In genomic region chr7:150404785-150405583, GRCh38 we compare ENCODE assay signal across 8 cellular contexts. TPM values are rescaled to one million over a fixed set of nuclear protein-coding genes. Genes with fewer than 3 reads are reported as not detected.
DNase-seq lines count a peak whose midpoint lies in the region; ATAC-seq, FAIRE-seq and TF ChIP-seq lines count a peak whose summit lies in the region.

No MANE protein-coding gene starts in this region.

- H3K4me1 ChIP-seq in GM12878 (ENCODE audit: control insufficient read depth, insufficient read depth, low read length) (peaks cover 58% of the 10 kb centered on the region), iPS DF 6.9 (ENCODE audit: control insufficient read depth, insufficient read depth, low read length) (peaks cover 32% of the 10 kb centered on the region)

- peak overlapping the region; percentile 91 for H3K4me3 ChIP-seq in GM12878
- H3K4me3 ChIP-seq in iPS DF 6.9 (ENCODE audit: low read length), result peak overlapping the region; percentile 56; the same call in 1 of the 2 replicates

- SMC1A ChIA-PET in GM12878 (lab: Charles Lee; ENCODE audit: uncharacterized antibody, unreplicated experiment), result interaction anchor here (0.8 to 7.4 kb wide), 16 partner anchors 12 to 86 kb away, joined by 3 to 48 read pairs (median 12); no protein-coding TSS in a partner anchor

- peaks cover 4% of the 10 kb centered on the region for H3K79me2 ChIP-seq in GM12878 (ENCODE audit: control insufficient read depth, insufficient read depth, low read length)

- H3K9ac ChIP-seq in GM12878 (ENCODE audit: control insufficient read depth, insufficient read depth, low read length), result peak overlapping the region; percentile 85

- in situ Hi-C loops in GM12878 (cut with MboI), result loop anchor here (25.0 kb wide), 1 partner anchor 343 kb away; no protein-coding TSS in a partner anchor

- 3% methylated on average over 73 of the region's 86 CpGs for WGBS in GM12878 (ENCODE audit: insufficient coverage, insufficient replicate concordance, low lambda C conversion rate, missing lambda C conversion rate)
- no CpG with 5 or more reads among the region's 86 CpGs for WGBS in iPS DF 6.9 (ENCODE audit: insufficient coverage, insufficient read length)

- ATAC-seq in HG02623 (IDR thresholded peaks at IDR 0.05; ENCODE audit: unreplicated experiment), result peak; percentile 41
- ATAC-seq in GM12878, result peak; percentile 62
- peak; percentile 93 for ATAC-seq in sciatic nerve
- ATAC-seq in GM18873 (IDR thresholded peaks at IDR 0.05; ENCODE audit: low FRiP score, unreplicated experiment), result no peak

- peak; percentile 13 to 39 (median 19); a peak in 4 of 6 replicates for TF ChIP-seq CTCF in GM12878 (IDR thresholded peaks at IDR 0.05 in 2 of 3, conservative IDR thresholded peaks at IDR 0.05 in 1 of 3; ENCODE audit: control insufficient read depth in 2 of 3, extremely low read depth in 1 of 3, insufficient read depth in 1 of 3, low read depth in 3 of 3, low read length in 3 of 3)

- H3K36me3 ChIP-seq in GM12878 (ENCODE audit: control insufficient read depth in 2 of 2, insufficient read depth in 2 of 2, low read length in 1 of 2) (no peaks in the 10 kb centered on the region; a peak in 1 of 4 replicates), iPS DF 6.9 (ENCODE audit: control insufficient read depth, insufficient read depth, low read length) (peaks cover 9% of the 10 kb centered on the region)

- H3K27me3 ChIP-seq in GM12878 (replicated peaks in 1 of 2; ENCODE audit: control insufficient read depth in 2 of 2, insufficient read depth in 2 of 2, low read length in 1 of 2) (no peaks in the 10 kb centered on the region), iPS DF 6.9 (ENCODE audit: control insufficient read depth, insufficient read depth, low read length) (no peaks in the 10 kb centered on the region)

- H2AFZ ChIP-seq in GM12878 (ENCODE audit: control insufficient read depth, low read depth, low read length), result peak overlapping the region; percentile 76

- peak; percentile 87 for FAIRE-seq in GM12892 (lab: Jason Lieb, UNC)
- FAIRE-seq in GM12878 (lab: Jason Lieb, UNC), result peak; percentile 65

- H3K27ac ChIP-seq in GM12878 (ENCODE audit: control insufficient read depth, insufficient read depth), result peak overlapping the region; percentile 89
- H3K27ac ChIP-seq in iPS DF 6.9 (ENCODE audit: low read length), result no peak overlapping the region

- no peaks in the 10 kb centered on the region for H4K20me1 ChIP-seq in GM12878 (ENCODE audit: control insufficient read depth, insufficient read depth)

- H3K4me2 ChIP-seq in GM12878 (ENCODE audit: control insufficient read depth, insufficient read depth), result peak overlapping the region; percentile 87

- TF ChIP-seq RAD21 in GM12878 (IDR thresholded peaks at IDR 0.05; ENCODE audit: insufficient read depth, low read depth, low read length), result no peak

- intact Hi-C loops in GM12878 (cut with micrococcal nuclease; ENCODE audit: unreplicated experiment), result loop anchor here (1.0 kb wide), 1 partner anchor 36 kb away; no protein-coding TSS in a partner anchor
- intact Hi-C loops in sciatic nerve (cut with DNase I), result no loop called here

- CTCF ChIA-PET in GM12878 (lab: Yijun Ruan, JAX), result interaction anchor here (0.7 to 11.6 kb wide), 14 partner anchors 14 to 598 kb away, joined by 3 to 72 read pairs (median 6); partner anchors contain the start of gene REPIN1

- no peaks in the 10 kb centered on the region for H3K9me3 ChIP-seq in GM12878 (replicated peaks; ENCODE audit: control insufficient read depth, insufficient read depth, low read length)
- H3K9me3 ChIP-seq in iPS DF 6.9 (ENCODE audit: control insufficient read depth, insufficient read depth, low read length), result no peaks in the 10 kb centered on the region

- TF ChIP-seq EP300 in GM12878 (IDR thresholded peaks at IDR 0.05; ENCODE audit: borderline replicate concordance in 1 of 2, control insufficient read depth in 1 of 2, low read depth in 2 of 2, low read length in 2 of 2), result peak in 1 of 2 experiments; percentile 53; a peak in 1 of 4 replicates

- BruUV-seq in GM12878 (replicated peaks; lab: Mats Ljungman, UMichigan), result no TSS peak

- DNase-seq in GM12892 (ENCODE audit: insufficient read length) (peak; percentile 84), NCI-H1105 (lab: John Stamatoyannopoulos, UW) (peak; percentile 68), T1000 (lab: John Stamatoyannopoulos, UW) (peak; percentile 24), GM12878 (ENCODE audit: low read depth, low spot score) (no peak), iPS DF 6.9 (ENCODE audit: low read depth, low spot score) (no peak), sciatic nerve (ENCODE audit: low spot score) (peak; percentile 93)

- POLR2A ChIA-PET in GM12878 (lab: Charles Lee), result interaction anchor here (0.6 to 5.9 kb wide), 15 partner anchors 19 to 58 kb away, joined by 3 to 89 read pairs (median 5); partner anchors contain the start of gene REPIN1

- RAD21 ChIA-PET in GM12878 (lab: Charles Lee; ENCODE audit: unreplicated experiment), result interaction anchor here (0.6 to 3.6 kb wide), 19 partner anchors 16 to 50 kb away, joined by 3 to 33 read pairs (median 13); partner anchors contain the start of genes GIMAP8 and REPIN1

- TF ChIP-seq POLR2A in GM12892 (IDR thresholded peaks at IDR 0.05; ENCODE audit: low read depth, low read length) (peak; percentile 84), GM12878 (IDR thresholded peaks at IDR 0.05; ENCODE audit: low read depth, low read length) (peak; percentile 94)

RNA-seq across cellular contexts. Expression of gene ZNF775, which starts 25.9 kb away (rescaled TPM):
- polyA plus RNA-seq in GM12892 (2012; ENCODE audit: missing spikeins), result 4.2 TPM
- 7.9 and 10.6 TPM in 2 replicates for total RNA-seq in GM12878 (2013; cell fraction: nucleolus; rRNA removed)
- total RNA-seq in GM12878 (2014; rRNA removed), result 7.2 and 11.0 TPM in 2 replicates
- total RNA-seq in GM12878 (2014; rRNA removed; fragmentation: Illumina TruSeq; extraction: Trizol), result 2.3 and 2.8 TPM in 2 replicates
- total RNA-seq in GM12878 (2021), result 12.1 and 14.3 TPM in 2 replicates
- 1.1 TPM for polyA plus RNA-seq in GM12878 (2011; ENCODE audit: low read depth)
- polyA plus RNA-seq in GM12878 (2011; rRNA removed), result 1.8 and 3.6 TPM in 2 replicates
- polyA plus RNA-seq in GM12878 (2011; cell fraction: cytosol; rRNA removed), result 3.6 and 8.5 TPM in 2 replicates
- polyA plus RNA-seq in GM12878 (2011; cell fraction: nucleus; rRNA removed), result 9.0 and 11.2 TPM in 2 replicates
- 5.9 and 7.2 TPM in 2 replicates for polyA plus RNA-seq in GM12878 (2012)
- polyA plus RNA-seq in GM12878 (2014; fragmentation: Illumina TruSeq; extraction: Trizol), result 0.32 and 0.71 TPM in 2 replicates
- polyA plus RNA-seq in GM12878 (2014; fragmentation: Nextera tagmentation; extraction: Ambion mirVana), result under 1 TPM; 0.05 to 0.46 TPM
- 9.7 and 11.8 TPM in 2 replicates for polyA plus RNA-seq in GM12878 (2014; rRNA removed)
- polyA plus RNA-seq in GM12878 (2016; fragmentation: Nextera tagmentation; extraction: Ambion mirVana), result 1 to 10 TPM in 1 of 2 experiments, under 1 TPM in 1; 0.62 to 1.4 TPM
- polyA minus RNA-seq in GM12878 (2011; rRNA and poly(A)+ RNA removed), result 1.1 and 3.0 TPM in 2 replicates
- 3.5 and 5.1 TPM in 2 replicates for polyA minus RNA-seq in GM12878 (2011; cell fraction: cytosol; rRNA and poly(A)+ RNA removed)
- 2.3 and 4.7 TPM in 2 replicates for polyA minus RNA-seq in GM12878 (2011; cell fraction: nucleus; rRNA and poly(A)+ RNA removed)
- 11.1 TPM for total RNA-seq in sciatic nerve

RNA-seq across cellular contexts. Expression of gene REPIN1, which starts 36.4 kb away (rescaled TPM):
- polyA plus RNA-seq in GM12892 (2012; ENCODE audit: missing spikeins), result 46.6 TPM
- total RNA-seq in GM12878 (2013; cell fraction: nucleolus; rRNA removed), result 152 and 192 TPM in 2 replicates
- 111 and 122 TPM in 2 replicates for total RNA-seq in GM12878 (2014; rRNA removed)
- 32.1 and 38.7 TPM in 2 replicates for total RNA-seq in GM12878 (2014; rRNA removed; fragmentation: Illumina TruSeq; extraction: Trizol)
- total RNA-seq in GM12878 (2021), result 161 and 172 TPM in 2 replicates
- 43.7 TPM for polyA plus RNA-seq in GM12878 (2011; ENCODE audit: low read depth)
- polyA plus RNA-seq in GM12878 (2011; rRNA removed), result 56.3 and 88.0 TPM in 2 replicates
- polyA plus RNA-seq in GM12878 (2011; cell fraction: cytosol; rRNA removed), result 135 and 158 TPM in 2 replicates
- polyA plus RNA-seq in GM12878 (2011; cell fraction: nucleus; rRNA removed), result 309 and 343 TPM in 2 replicates
- 96.5 and 107 TPM in 2 replicates for polyA plus RNA-seq in GM12878 (2012)
- polyA plus RNA-seq in GM12878 (2014; fragmentation: Illumina TruSeq; extraction: Trizol), result 22.3 and 47.3 TPM in 2 replicates
- 10 to 100 TPM in 1 of 2 experiments, 1 to 10 TPM in 1; 5.1 to 12.6 TPM for polyA plus RNA-seq in GM12878 (2014; fragmentation: Nextera tagmentation; extraction: Ambion mirVana)
- polyA plus RNA-seq in GM12878 (2014; rRNA removed), result 139 and 159 TPM in 2 replicates
- 10 to 100 TPM; 66.4 to 87.4 TPM for polyA plus RNA-seq in GM12878 (2016; fragmentation: Nextera tagmentation; extraction: Ambion mirVana)
- polyA minus RNA-seq in GM12878 (2011; rRNA and poly(A)+ RNA removed), result 40.9 and 86.3 TPM in 2 replicates
- 35.8 and 41.2 TPM in 2 replicates for polyA minus RNA-seq in GM12878 (2011; cell fraction: cytosol; rRNA and poly(A)+ RNA removed)
- 59.8 and 89.9 TPM in 2 replicates for polyA minus RNA-seq in GM12878 (2011; cell fraction: nucleus; rRNA and poly(A)+ RNA removed)
- total RNA-seq in sciatic nerve, result 54.0 TPM

RNA-seq across cellular contexts. Expression of gene GIMAP8, which starts 45.4 kb away (rescaled TPM):
- polyA plus RNA-seq in GM12892 (2012; ENCODE audit: missing spikeins), result 5.4 TPM
- 12.9 and 13.9 TPM in 2 replicates for total RNA-seq in GM12878 (2013; cell fraction: nucleolus; rRNA removed)
- 3.7 and 4.5 TPM in 2 replicates for total RNA-seq in GM12878 (2014; rRNA removed)
- total RNA-seq in GM12878 (2014; rRNA removed; fragmentation: Illumina TruSeq; extraction: Trizol), result 5.7 TPM in 2 replicates
- total RNA-seq in GM12878 (2021), result 5.7 and 6.2 TPM in 2 replicates
- polyA plus RNA-seq in GM12878 (2011; ENCODE audit: low read depth), result 4.4 TPM
- 9.7 and 12.6 TPM in 2 replicates for polyA plus RNA-seq in GM12878 (2011; rRNA removed)
- polyA plus RNA-seq in GM12878 (2011; cell fraction: cytosol; rRNA removed), result 4.6 and 5.5 TPM in 2 replicates
- 14.7 and 18.1 TPM in 2 replicates for polyA plus RNA-seq in GM12878 (2011; cell fraction: nucleus; rRNA removed)
- polyA plus RNA-seq in GM12878 (2012), result 5.3 and 7.0 TPM in 2 replicates
- 7.9 and 8.3 TPM in 2 replicates for polyA plus RNA-seq in GM12878 (2014; fragmentation: Illumina TruSeq; extraction: Trizol)
- 1 to 10 TPM in 1 of 2 experiments, under 1 TPM in 1; 0.66 to 2.6 TPM for polyA plus RNA-seq in GM12878 (2014; fragmentation: Nextera tagmentation; extraction: Ambion mirVana)
- 6.0 and 7.0 TPM in 2 replicates for polyA plus RNA-seq in GM12878 (2014; rRNA removed)
- 1 to 10 TPM; 2.0 to 2.2 TPM for polyA plus RNA-seq in GM12878 (2016; fragmentation: Nextera tagmentation; extraction: Ambion mirVana)
- polyA minus RNA-seq in GM12878 (2011; rRNA and poly(A)+ RNA removed), result 7.5 and 8.2 TPM in 2 replicates
- polyA minus RNA-seq in GM12878 (2011; cell fraction: cytosol; rRNA and poly(A)+ RNA removed), result 2.6 and 3.2 TPM in 2 replicates
- 5.1 and 6.5 TPM in 2 replicates for polyA minus RNA-seq in GM12878 (2011; cell fraction: nucleus; rRNA and poly(A)+ RNA removed)
- total RNA-seq in sciatic nerve, result 22.4 TPM

Comparison
In these comparisons a context has a peak if more than half of its experiments do, and no peak if none do; other contexts are left out.
1. DNase-seq: peak in GM12892 (single experiment), NCI-H1105 (single experiment), T1000 (single experiment) and sciatic nerve (single experiment); none in GM12878 (single experiment) and iPS DF 6.9 (single experiment).